ENCODE assay signal across 1 cellular context in the genomic region with DNA sequence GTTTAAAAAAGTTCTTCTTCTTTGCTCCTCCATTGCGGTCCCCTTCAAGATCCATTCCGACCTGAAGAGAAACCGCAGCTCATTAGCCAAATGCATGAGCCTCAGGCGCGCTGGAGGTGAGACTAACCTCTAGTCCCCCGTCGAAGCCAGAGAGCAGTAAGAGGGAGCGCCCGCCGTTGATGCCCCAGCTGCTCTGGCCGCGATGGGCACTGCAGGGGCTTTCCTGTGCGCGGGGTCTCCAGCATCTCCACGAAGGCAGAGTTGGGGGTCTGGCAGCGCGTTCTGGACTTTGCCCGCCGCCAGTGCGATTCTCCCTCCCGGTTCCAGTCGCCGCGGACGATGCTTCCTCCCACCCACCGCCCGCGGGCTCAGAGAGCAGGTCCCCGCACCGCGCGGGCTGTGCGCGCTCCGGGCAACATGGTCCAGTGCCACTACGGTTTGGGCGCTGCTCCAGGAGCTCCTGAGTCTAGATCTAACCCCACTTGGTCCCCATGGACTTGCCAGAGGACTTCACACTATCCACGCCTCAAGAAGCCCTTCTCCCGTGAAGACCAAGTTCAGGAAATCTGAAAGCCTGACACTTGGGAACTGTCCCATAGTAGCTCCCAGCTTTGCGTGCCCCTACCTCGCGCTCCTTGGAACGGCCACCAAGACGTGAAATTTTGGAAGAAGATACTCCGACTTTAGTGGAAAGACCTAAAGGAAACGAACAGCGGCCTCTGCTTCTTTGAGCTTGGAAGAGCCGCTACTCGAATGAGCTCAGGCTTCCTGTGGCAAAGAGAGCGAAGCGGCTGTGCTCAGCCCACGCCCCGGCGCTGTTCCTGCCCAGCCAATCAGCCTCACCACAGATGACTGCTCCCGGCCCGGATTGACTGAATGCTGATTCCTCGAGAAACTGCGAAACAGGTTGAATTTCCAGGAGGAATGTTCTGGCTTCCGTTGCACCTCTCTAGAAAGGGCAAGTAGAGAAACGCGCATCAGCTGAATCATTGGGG.
TF ChIP-seq lines count a peak whose summit lies in the region.

A gene (minus strand): TSS at position 755 of the 995 bp plus-strand sequence. CDS start 700 bp downstream, at position 55.

TF ChIP-seq in HepG2, 621 proteins besides CTCF, POLR2A, EP300 and RAD21 (continued from another document and continues in another):
- TF ChIP-seq, protein P1, sequence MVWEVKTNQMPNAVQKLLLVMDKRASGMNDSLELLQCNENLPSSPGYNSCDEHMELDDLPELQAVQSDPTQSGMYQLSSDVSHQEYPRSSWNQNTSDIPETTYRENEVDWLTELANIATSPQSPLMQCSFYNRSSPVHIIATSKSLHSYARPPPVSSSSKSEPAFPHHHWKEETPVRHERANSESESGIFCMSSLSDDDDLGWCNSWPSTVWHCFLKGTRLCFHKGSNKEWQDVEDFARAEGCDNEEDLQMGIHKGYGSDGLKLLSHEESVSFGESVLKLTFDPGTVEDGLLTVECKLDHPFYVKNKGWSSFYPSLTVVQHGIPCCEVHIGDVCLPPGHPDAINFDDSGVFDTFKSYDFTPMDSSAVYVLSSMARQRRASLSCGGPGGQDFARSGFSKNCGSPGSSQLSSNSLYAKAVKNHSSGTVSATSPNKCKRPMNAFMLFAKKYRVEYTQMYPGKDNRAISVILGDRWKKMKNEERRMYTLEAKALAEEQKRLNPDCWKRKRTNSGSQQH (CRISPR knock-in tag; IDR thresholded peaks at IDR 0.05; ENCODE audit: low read depth), result no peak
- TF ChIP-seq ZMAT3 (CRISPR knock-in tag; conservative IDR thresholded peaks at IDR 0.05) (0 out of 2 replicates have a peak, but pooled peaks have one; percentile 11), ZNF460 (CRISPR knock-in tag; IDR thresholded peaks at IDR 0.05; ENCODE audit: borderline replicate concordance) (no peak), FOXO1 (CRISPR knock-in tag; IDR thresholded peaks at IDR 0.05) (no peak), ZNF75D (CRISPR knock-in tag; IDR thresholded peaks at IDR 0.05; ENCODE audit: borderline replicate concordance) (no peak), RNF2 (conservative IDR thresholded peaks at IDR 0.05; ENCODE audit: low read depth) (no peak), RARG (CRISPR knock-in tag; IDR thresholded peaks at IDR 0.05; ENCODE audit: low read depth) (no peak), STAG1 (CRISPR knock-in tag; IDR thresholded peaks at IDR 0.05) (peak; percentile 13; the same call in 1 of the 2 replicates), ZMYM2 (CRISPR knock-in tag; IDR thresholded peaks at IDR 0.05) (0 out of 2 replicates have a peak, but pooled peaks have one; percentile 18), TARDBP (CRISPR knock-in tag; IDR thresholded peaks at IDR 0.05) (0 out of 2 replicates have a peak, but pooled peaks have one; percentile 15), PHF21A (CRISPR knock-in tag; IDR thresholded peaks at IDR 0.05) (peak; percentile 17; the same call in 1 of the 2 replicates), RBAK (CRISPR knock-in tag; IDR thresholded peaks at IDR 0.05) (no peak), ATF7 (IDR thresholded peaks at IDR 0.05) (no peak), ATF7 (CRISPR knock-in tag; IDR thresholded peaks at IDR 0.05) (no peak), ZC3H13 (CRISPR knock-in tag; IDR thresholded peaks at IDR 0.05) (no peak), SOX5 (CRISPR knock-in tag; IDR thresholded peaks at IDR 0.05; ENCODE audit: borderline replicate concordance) (no peak; the same call in 1 of the 2 replicates), NFIB (CRISPR knock-in tag; IDR thresholded peaks at IDR 0.05; ENCODE audit: borderline replicate concordance) (no peak), SSRP1 (CRISPR knock-in tag; IDR thresholded peaks at IDR 0.05) (no peak), ISX (CRISPR knock-in tag; conservative IDR thresholded peaks at IDR 0.05) (no peak), ZNF253 (CRISPR knock-in tag; IDR thresholded peaks at IDR 0.05; ENCODE audit: borderline replicate concordance) (no peak), EED (CRISPR knock-in tag; IDR thresholded peaks at IDR 0.05) (no peak), FOXA3 (CRISPR knock-in tag; IDR thresholded peaks at IDR 0.05) (no peak), SCMH1 (CRISPR knock-in tag; IDR thresholded peaks at IDR 0.05; ENCODE audit: borderline replicate concordance) (no peak), MIXL1 (CRISPR knock-in tag; IDR thresholded peaks at IDR 0.05) (peak; percentile 56; the same call in 1 of the 2 replicates), AHR (CRISPR knock-in tag; IDR thresholded peaks at IDR 0.05) (no peak), GATA4 (IDR thresholded peaks at IDR 0.05; ENCODE audit: borderline replicate concordance, low read depth) (no peak), SP2 (CRISPR knock-in tag; IDR thresholded peaks at IDR 0.05) (no peak)
- TF ChIP-seq, protein P2, sequence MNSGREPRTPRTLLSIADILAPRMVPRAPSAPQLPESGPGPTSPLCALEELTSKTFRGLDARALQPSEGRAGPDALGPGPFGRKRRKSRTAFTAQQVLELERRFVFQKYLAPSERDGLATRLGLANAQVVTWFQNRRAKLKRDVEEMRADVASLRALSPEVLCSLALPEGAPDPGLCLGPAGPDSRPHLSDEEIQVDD (CRISPR knock-in tag; IDR thresholded peaks at IDR 0.05; ENCODE audit: borderline replicate concordance), result no peak
- TF ChIP-seq, protein P3, sequence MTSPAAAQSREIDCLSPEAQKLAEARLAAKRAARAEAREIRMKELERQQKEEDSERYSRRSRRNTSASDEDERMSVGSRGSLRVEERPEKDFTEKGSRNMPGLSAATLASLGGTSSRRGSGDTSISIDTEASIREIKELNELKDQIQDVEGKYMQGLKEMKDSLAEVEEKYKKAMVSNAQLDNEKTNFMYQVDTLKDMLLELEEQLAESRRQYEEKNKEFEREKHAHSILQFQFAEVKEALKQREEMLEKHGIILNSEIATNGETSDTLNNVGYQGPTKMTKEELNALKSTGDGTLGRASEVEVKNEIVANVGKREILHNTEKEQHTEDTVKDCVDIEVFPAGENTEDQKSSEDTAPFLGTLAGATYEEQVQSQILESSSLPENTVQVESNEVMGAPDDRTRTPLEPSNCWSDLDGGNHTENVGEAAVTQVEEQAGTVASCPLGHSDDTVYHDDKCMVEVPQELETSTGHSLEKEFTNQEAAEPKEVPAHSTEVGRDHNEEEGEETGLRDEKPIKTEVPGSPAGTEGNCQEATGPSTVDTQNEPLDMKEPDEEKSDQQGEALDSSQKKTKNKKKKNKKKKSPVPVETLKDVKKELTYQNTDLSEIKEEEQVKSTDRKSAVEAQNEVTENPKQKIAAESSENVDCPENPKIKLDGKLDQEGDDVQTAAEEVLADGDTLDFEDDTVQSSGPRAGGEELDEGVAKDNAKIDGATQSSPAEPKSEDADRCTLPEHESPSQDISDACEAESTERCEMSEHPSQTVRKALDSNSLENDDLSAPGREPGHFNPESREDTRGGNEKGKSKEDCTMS (CRISPR knock-in tag; conservative IDR thresholded peaks at IDR 0.05), result no peak
- TF ChIP-seq, protein P4, sequence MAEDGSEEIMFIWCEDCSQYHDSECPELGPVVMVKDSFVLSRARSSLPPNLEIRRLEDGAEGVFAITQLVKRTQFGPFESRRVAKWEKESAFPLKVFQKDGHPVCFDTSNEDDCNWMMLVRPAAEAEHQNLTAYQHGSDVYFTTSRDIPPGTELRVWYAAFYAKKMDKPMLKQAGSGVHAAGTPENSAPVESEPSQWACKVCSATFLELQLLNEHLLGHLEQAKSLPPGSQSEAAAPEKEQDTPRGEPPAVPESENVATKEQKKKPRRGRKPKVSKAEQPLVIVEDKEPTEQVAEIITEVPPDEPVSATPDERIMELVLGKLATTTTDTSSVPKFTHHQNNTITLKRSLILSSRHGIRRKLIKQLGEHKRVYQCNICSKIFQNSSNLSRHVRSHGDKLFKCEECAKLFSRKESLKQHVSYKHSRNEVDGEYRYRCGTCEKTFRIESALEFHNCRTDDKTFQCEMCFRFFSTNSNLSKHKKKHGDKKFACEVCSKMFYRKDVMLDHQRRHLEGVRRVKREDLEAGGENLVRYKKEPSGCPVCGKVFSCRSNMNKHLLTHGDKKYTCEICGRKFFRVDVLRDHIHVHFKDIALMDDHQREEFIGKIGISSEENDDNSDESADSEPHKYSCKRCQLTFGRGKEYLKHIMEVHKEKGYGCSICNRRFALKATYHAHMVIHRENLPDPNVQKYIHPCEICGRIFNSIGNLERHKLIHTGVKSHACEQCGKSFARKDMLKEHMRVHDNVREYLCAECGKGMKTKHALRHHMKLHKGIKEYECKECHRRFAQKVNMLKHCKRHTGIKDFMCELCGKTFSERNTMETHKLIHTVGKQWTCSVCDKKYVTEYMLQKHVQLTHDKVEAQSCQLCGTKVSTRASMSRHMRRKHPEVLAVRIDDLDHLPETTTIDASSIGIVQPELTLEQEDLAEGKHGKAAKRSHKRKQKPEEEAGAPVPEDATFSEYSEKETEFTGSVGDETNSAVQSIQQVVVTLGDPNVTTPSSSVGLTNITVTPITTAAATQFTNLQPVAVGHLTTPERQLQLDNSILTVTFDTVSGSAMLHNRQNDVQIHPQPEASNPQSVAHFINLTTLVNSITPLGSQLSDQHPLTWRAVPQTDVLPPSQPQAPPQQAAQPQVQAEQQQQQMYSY (CRISPR knock-in tag; IDR thresholded peaks at IDR 0.05), result no peak
- TF ChIP-seq, protein P5, sequence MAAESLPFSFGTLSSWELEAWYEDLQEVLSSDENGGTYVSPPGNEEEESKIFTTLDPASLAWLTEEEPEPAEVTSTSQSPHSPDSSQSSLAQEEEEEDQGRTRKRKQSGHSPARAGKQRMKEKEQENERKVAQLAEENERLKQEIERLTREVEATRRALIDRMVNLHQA (CRISPR knock-in tag; IDR thresholded peaks at IDR 0.05), result no peak
- TF ChIP-seq, protein P6, sequence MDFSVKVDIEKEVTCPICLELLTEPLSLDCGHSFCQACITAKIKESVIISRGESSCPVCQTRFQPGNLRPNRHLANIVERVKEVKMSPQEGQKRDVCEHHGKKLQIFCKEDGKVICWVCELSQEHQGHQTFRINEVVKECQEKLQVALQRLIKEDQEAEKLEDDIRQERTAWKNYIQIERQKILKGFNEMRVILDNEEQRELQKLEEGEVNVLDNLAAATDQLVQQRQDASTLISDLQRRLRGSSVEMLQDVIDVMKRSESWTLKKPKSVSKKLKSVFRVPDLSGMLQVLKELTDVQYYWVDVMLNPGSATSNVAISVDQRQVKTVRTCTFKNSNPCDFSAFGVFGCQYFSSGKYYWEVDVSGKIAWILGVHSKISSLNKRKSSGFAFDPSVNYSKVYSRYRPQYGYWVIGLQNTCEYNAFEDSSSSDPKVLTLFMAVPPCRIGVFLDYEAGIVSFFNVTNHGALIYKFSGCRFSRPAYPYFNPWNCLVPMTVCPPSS (IDR thresholded peaks at IDR 0.05), result no peak
- TF ChIP-seq, protein P7, sequence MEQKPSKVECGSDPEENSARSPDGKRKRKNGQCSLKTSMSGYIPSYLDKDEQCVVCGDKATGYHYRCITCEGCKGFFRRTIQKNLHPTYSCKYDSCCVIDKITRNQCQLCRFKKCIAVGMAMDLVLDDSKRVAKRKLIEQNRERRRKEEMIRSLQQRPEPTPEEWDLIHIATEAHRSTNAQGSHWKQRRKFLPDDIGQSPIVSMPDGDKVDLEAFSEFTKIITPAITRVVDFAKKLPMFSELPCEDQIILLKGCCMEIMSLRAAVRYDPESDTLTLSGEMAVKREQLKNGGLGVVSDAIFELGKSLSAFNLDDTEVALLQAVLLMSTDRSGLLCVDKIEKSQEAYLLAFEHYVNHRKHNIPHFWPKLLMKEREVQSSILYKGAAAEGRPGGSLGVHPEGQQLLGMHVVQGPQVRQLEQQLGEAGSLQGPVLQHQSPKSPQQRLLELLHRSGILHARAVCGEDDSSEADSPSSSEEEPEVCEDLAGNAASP (CRISPR knock-in tag; IDR thresholded peaks at IDR 0.05; ENCODE audit: borderline replicate concordance), result no peak; the same call in 1 of the 2 replicates
- TF ChIP-seq, protein P8, sequence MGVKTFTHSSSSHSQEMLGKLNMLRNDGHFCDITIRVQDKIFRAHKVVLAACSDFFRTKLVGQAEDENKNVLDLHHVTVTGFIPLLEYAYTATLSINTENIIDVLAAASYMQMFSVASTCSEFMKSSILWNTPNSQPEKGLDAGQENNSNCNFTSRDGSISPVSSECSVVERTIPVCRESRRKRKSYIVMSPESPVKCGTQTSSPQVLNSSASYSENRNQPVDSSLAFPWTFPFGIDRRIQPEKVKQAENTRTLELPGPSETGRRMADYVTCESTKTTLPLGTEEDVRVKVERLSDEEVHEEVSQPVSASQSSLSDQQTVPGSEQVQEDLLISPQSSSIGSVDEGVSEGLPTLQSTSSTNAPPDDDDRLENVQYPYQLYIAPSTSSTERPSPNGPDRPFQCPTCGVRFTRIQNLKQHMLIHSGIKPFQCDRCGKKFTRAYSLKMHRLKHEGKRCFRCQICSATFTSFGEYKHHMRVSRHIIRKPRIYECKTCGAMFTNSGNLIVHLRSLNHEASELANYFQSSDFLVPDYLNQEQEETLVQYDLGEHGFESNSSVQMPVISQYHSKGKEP (CRISPR knock-in tag; IDR thresholded peaks at IDR 0.05), result no peak
